In the genomic region with DNA sequence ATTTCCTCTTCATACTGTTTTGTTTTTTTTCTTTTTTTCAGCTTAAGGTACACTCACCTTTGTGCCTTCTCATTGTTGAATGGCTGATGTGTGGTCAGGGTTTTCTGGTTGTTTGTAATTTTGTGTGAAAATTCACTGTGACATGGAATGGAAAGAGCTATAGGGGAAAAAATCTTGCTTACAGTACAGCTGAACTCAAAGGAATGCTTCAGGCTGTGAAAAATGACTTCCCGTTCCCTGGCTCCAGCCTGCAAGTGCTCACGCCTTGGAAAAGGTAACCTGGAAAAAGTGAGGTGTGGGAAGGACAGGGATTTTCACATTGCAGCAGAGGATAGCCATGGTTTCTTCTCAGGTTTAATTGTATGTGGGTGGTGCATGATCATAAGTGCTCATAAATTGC, we compare ENCODE assay signal across 1 cellular context.
TF ChIP-seq lines count a peak whose summit lies in the region.

No MANE protein-coding gene starts in this region.

TF ChIP-seq in GM23338, 12 proteins besides CTCF, POLR2A, EP300 and RAD21 (continued from another document):
- TF ChIP-seq, protein P1, sequence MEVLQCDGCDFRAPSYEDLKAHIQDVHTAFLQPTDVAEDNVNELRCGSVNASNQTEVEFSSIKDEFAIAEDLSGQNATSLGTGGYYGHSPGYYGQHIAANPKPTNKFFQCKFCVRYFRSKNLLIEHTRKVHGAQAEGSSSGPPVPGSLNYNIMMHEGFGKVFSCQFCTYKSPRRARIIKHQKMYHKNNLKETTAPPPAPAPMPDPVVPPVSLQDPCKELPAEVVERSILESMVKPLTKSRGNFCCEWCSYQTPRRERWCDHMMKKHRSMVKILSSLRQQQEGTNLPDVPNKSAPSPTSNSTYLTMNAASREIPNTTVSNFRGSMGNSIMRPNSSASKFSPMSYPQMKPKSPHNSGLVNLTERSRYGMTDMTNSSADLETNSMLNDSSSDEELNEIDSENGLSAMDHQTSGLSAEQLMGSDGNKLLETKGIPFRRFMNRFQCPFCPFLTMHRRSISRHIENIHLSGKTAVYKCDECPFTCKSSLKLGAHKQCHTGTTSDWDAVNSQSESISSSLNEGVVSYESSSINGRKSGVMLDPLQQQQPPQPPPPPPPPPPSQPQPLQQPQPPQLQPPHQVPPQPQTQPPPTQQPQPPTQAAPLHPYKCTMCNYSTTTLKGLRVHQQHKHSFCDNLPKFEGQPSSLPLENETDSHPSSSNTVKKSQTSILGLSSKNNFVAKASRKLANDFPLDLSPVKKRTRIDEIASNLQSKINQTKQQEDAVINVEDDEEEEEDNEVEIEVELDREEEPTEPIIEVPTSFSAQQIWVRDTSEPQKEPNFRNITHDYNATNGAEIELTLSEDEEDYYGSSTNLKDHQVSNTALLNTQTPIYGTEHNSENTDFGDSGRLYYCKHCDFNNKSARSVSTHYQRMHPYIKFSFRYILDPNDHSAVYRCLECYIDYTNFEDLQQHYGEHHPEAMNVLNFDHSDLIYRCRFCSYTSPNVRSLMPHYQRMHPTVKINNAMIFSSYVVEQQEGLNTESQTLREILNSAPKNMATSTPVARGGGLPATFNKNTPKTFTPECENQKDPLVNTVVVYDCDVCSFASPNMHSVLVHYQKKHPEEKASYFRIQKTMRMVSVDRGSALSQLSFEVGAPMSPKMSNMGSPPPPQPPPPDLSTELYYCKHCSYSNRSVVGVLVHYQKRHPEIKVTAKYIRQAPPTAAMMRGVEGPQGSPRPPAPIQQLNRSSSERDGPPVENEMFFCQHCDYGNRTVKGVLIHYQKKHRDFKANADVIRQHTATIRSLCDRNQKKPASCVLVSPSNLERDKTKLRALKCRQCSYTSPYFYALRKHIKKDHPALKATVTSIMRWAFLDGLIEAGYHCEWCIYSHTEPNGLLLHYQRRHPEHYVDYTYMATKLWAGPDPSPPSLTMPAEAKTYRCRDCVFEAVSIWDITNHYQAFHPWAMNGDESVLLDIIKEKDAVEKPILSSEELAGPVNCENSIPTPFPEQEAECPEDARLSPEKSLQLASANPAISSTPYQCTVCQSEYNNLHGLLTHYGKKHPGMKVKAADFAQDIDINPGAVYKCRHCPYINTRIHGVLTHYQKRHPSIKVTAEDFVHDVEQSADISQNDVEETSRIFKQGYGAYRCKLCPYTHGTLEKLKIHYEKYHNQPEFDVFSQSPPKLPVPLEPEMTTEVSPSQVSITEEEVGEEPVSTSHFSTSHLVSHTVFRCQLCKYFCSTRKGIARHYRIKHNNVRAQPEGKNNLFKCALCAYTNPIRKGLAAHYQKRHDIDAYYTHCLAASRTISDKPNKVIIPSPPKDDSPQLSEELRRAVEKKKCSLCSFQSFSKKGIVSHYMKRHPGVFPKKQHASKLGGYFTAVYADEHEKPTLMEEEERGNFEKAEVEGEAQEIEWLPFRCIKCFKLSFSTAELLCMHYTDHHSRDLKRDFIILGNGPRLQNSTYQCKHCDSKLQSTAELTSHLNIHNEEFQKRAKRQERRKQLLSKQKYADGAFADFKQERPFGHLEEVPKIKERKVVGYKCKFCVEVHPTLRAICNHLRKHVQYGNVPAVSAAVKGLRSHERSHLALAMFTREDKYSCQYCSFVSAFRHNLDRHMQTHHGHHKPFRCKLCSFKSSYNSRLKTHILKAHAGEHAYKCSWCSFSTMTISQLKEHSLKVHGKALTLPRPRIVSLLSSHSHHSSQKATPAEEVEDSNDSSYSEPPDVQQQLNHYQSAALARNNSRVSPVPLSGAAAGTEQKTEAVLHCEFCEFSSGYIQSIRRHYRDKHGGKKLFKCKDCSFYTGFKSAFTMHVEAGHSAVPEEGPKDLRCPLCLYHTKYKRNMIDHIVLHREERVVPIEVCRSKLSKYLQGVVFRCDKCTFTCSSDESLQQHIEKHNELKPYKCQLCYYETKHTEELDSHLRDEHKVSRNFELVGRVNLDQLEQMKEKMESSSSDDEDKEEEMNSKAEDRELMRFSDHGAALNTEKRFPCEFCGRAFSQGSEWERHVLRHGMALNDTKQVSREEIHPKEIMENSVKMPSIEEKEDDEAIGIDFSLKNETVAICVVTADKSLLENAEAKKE (CRISPR knock-in tag; IDR thresholded peaks at IDR 0.05) = no peak
- TF ChIP-seq POLR2AphosphoS5 (IDR thresholded peaks at IDR 0.05; ENCODE audit: low read depth) (no peak), ZNF331 (CRISPR knock-in tag; IDR thresholded peaks at IDR 0.05; ENCODE audit: low read depth) (no peak), JUNB (IDR thresholded peaks at IDR 0.05; ENCODE audit: unreplicated experiment) (no peak), ETS1 (IDR thresholded peaks at IDR 0.05) (no peak), EZH2 (IDR thresholded peaks at IDR 0.05; ENCODE audit: low read depth, unreplicated experiment) (no peak), ZNF114 (CRISPR knock-in tag; IDR thresholded peaks at IDR 0.05) (no peak), STAT1 (IDR thresholded peaks at IDR 0.05; ENCODE audit: unreplicated experiment) (no peak)
